Comparison of ENCODE assay signal across 18 cellular contexts in the genomic region with DNA sequence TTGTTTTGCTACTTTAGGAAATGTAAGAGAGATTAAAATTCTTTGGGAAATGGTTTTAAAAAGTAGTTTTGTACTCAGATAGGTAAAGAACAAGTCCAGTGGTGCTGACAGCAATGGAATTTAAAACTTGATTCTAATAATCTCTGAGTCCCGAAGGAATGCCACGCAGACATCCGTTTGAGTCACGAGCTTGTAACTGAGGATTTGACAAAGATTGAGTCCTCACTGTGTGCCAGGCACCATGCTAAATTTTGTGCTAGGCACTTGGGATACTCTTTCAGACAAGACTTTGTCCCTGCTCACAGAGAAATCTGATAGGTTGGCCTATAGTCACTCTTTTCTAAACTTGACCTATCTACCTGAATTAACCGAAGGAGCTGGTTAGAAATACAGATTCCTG. TPM values are rescaled to one million over a fixed set of nuclear protein-coding genes. Genes with fewer than 3 reads are reported as not detected.
DNase-seq lines count a peak whose midpoint lies in the region; ATAC-seq and TF ChIP-seq lines count a peak whose summit lies in the region.
"Had no signal": no experiment of that assay in that cellular context is flagged by ENCODE, and none has a peak within 500 bp of the region (broad histone marks: within the 10 kb centered on the region; RNA-seq: fewer than 3 reads in every experiment).

No MANE protein-coding gene starts in this region.

- intact Hi-C loops in dorsolateral prefrontal cortex (cut with DNase I), result no loop called here

- H3K36me3 Mint-ChIP-seq in chondrocyte (ENCODE audit: low read depth) (peaks cover 30% of the 10 kb centered on the region), nephron (ENCODE audit: low read depth) (peaks cover 95% of the 10 kb centered on the region)
- H3K36me3 Mint-ChIP-seq: CD4-positive, CD25-positive, alpha-beta regulatory T cell; CD8-positive, alpha-beta memory T cell had no signal

- no peak overlapping the region for H3K4me3 ChIP-seq in fibroblast of the aortic adventitia (ENCODE audit: low read depth, low read length)
- H3K4me3 ChIP-seq in skeletal muscle tissue (ENCODE audit: low read length in 3 of 3), result no peak overlapping the region
- H3K4me3 ChIP-seq in dorsolateral prefrontal cortex, result peak overlapping the region in 1 of 59 donors; percentile 10
- H3K4me3 ChIP-seq: GM23248 had no signal

- H3K4me3 Mint-ChIP-seq in chondrocyte (ENCODE audit: unreplicated experiment) (no peak overlapping the region), nephron (peak overlapping the region in 2 of 3 experiments; percentile 77 to 78)
- H3K4me3 Mint-ChIP-seq: CD4-positive, CD25-positive, alpha-beta regulatory T cell; CD8-positive, alpha-beta memory T cell had no signal

- H3K27me3 ChIP-seq in skeletal muscle tissue (ENCODE audit: control insufficient read depth in 3 of 3, insufficient read depth in 3 of 3, low read length in 3 of 3) (no peaks in the 10 kb centered on the region), dorsolateral prefrontal cortex (no peaks in the 10 kb centered on the region)
- H3K27me3 ChIP-seq: BE2C had no signal

- peaks cover 10 to 23% (median 22%) of the 10 kb centered on the region in 3 donors for H3K4me1 ChIP-seq in skeletal muscle tissue (ENCODE audit: control insufficient read depth in 3 of 3, insufficient read depth in 3 of 3, low read length in 3 of 3)
- H3K4me1 ChIP-seq: BE2C had no signal

- no peak for ATAC-seq in GM19023 (IDR thresholded peaks at IDR 0.05; ENCODE audit: unreplicated experiment)

- no peaks in the 10 kb centered on the region for H3K36me3 ChIP-seq in skeletal muscle tissue (ENCODE audit: control insufficient read depth in 3 of 3, insufficient read depth in 3 of 3, low read length in 3 of 3)
- H3K36me3 ChIP-seq: BE2C had no signal

- H3K27ac ChIP-seq in skeletal muscle tissue (ENCODE audit: low read depth, low read length), result peak overlapping the region; percentile 62
- no peak overlapping the region for H3K27ac ChIP-seq in dorsolateral prefrontal cortex
- H3K27ac ChIP-seq: GM23248 had no signal

- H3K4me1 Mint-ChIP-seq in chondrocyte (ENCODE audit: low read depth), result peaks cover 88% of the 10 kb centered on the region
- peaks cover 68% of the 10 kb centered on the region for H3K4me1 Mint-ChIP-seq in nephron
- H3K4me1 Mint-ChIP-seq: CD4-positive, CD25-positive, alpha-beta regulatory T cell; CD8-positive, alpha-beta memory T cell had no signal

- no peak for TF ChIP-seq CTCF in chondrocyte (IDR thresholded peaks at IDR 0.05)
- TF ChIP-seq CTCF in fibroblast of the aortic adventitia (IDR thresholded peaks at IDR 0.05; ENCODE audit: insufficient read depth, low read length), result no peak
- TF ChIP-seq CTCF in nephron (IDR thresholded peaks at IDR 0.05; ENCODE audit: unreplicated experiment in 3 of 3), result no peak
- no peak for TF ChIP-seq CTCF in dorsolateral prefrontal cortex (IDR thresholded peaks at IDR 0.05 in 54 of 56, conservative IDR thresholded peaks at IDR 0.05 in 2 of 56; ENCODE audit: low read depth in 1 of 56, partially characterized antibody in 56 of 56)

- peak overlapping the region; percentile 17 for H3K27ac Mint-ChIP-seq in chondrocyte (ENCODE audit: unreplicated experiment)
- peak overlapping the region; percentile 46 to 95 (median 49) for H3K27ac Mint-ChIP-seq in nephron
- H3K27ac Mint-ChIP-seq: CD4-positive, CD25-positive, alpha-beta regulatory T cell; CD8-positive, alpha-beta memory T cell had no signal

- no peaks in the 10 kb centered on the region for H3K27me3 Mint-ChIP-seq in chondrocyte (ENCODE audit: low read depth)
- H3K27me3 Mint-ChIP-seq in nephron (ENCODE audit: low read depth), result no peaks in the 10 kb centered on the region
- H3K27me3 Mint-ChIP-seq: CD8-positive, alpha-beta memory T cell had no signal

- DNase-seq in chondrocyte (ENCODE audit: low spot score) (no peak), fibroblast of the aortic adventitia (ENCODE audit: low read depth) (peak; percentile 40), DMS53 (lab: John Stamatoyannopoulos, UW) (no peak), dorsolateral prefrontal cortex (no peak), middle frontal gyrus (ENCODE audit: extremely low spot score, low spot score) (no peak)
- DNase-seq: ACHN; BE2C; C1 segment of cervical spinal cord; CD4-positive, CD25-positive, alpha-beta regulatory T cell; CD8-positive, alpha-beta memory T cell; COR-L47; DMS 273 treated with DMSO at 0.1 percent for 48 hours; GM23248; HCEC 1CT had no signal

- H3K9ac ChIP-seq in skeletal muscle tissue (ENCODE audit: low read depth in 1 of 3, low read length in 3 of 3), result no peak overlapping the region
- H3K9ac ChIP-seq: GM23248 had no signal

- no peaks in the 10 kb centered on the region for H3K9me3 ChIP-seq in skeletal muscle tissue (ENCODE audit: control insufficient read depth in 3 of 3, low read length in 3 of 3)
- H3K9me3 ChIP-seq: BE2C had no signal

- H3K9me3 Mint-ChIP-seq in chondrocyte (ENCODE audit: low read depth), result no peaks in the 10 kb centered on the region
- no peaks in the 10 kb centered on the region for H3K9me3 Mint-ChIP-seq in nephron

RNA-seq across cellular contexts. Expression of gene FLRT2, which starts 12.7 kb away (rescaled TPM):
- total RNA-seq in chondrocyte (170 to 241 TPM (median 227 TPM) in 3 replicates), fibroblast of the aortic adventitia (ENCODE audit: low replicate concordance) (48.6 and 72.3 TPM in 2 replicates), skeletal muscle tissue (37.6 TPM), dorsolateral prefrontal cortex (100 to 1,000 TPM in 98 of 120 experiments, 10 to 100 TPM in 22; 29.4 to 209 (median 120) TPM)
- total RNA-seq: CD4-positive, CD25-positive, alpha-beta regulatory T cell; CD8-positive, alpha-beta memory T cell; HT-29 had no signal
